1 cellular context compared by ENCODE assay signal in genomic region chr4:25113915-25114904, GRCh38.
TF ChIP-seq lines count a peak whose summit lies in the region.

No MANE protein-coding gene starts in this region.

TF ChIP-seq in H1, 55 proteins besides CTCF, POLR2A, EP300 and RAD21:
- TF ChIP-seq, protein P1, sequence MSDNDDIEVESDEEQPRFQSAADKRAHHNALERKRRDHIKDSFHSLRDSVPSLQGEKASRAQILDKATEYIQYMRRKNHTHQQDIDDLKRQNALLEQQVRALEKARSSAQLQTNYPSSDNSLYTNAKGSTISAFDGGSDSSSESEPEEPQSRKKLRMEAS (IDR thresholded peaks at IDR 0.05) = peak; percentile 41; the same call in 1 of the 2 replicates
- no peak for TF ChIP-seq PHF8 (conservative IDR thresholded peaks at IDR 0.05; ENCODE audit: low read depth, low read length)
- TF ChIP-seq SIX5 (IDR thresholded peaks at IDR 0.05; ENCODE audit: low read depth, low read length) = no peak
- TF ChIP-seq, protein P2, sequence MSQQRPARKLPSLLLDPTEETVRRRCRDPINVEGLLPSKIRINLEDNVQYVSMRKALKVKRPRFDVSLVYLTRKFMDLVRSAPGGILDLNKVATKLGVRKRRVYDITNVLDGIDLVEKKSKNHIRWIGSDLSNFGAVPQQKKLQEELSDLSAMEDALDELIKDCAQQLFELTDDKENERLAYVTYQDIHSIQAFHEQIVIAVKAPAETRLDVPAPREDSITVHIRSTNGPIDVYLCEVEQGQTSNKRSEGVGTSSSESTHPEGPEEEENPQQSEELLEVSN (IDR thresholded peaks at IDR 0.05) = peak; percentile 83; the same call in 1 of the 2 replicates
- no peak for TF ChIP-seq RFX5 (IDR thresholded peaks at IDR 0.05; ENCODE audit: borderline replicate concordance, low read depth, low read length)
